Comparison of ENCODE assay signal across 27 cellular contexts in the genomic region with DNA sequence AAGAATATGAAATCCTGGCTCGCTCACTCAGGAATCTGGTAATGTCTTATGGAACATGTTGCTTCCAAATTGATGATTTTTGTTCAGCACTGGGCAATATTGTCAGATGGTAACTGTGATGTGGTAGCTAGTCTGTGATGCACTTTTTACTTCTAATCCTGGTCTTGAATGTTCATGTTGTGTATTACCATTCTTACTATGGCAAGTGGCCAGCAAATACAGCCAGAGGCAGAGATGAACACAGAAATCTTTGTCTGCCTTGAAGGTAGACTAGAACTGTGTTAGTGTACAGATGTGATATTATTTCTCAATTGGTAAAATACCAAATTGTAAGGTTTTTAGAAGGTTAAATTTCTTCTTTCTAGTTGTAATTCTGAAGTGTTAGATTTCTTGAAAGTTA.
"Had no signal": no experiment of that assay in that cellular context is flagged by ENCODE, and none has a peak within 500 bp of the region (broad histone marks: within the 10 kb centered on the region; RNA-seq: fewer than 3 reads in every experiment).

No MANE protein-coding gene starts in this region.

- H3K4me1 Mint-ChIP-seq: activated CD4-positive, alpha-beta T cell treated with anti-CD3 and anti-CD28 coated beads, Interleukin-2, amount 10 ng/mL, durations not matched to agents 24 days and 14 days; activated naive CD4-positive, alpha-beta T cell treated with anti-CD3 and anti-CD28 coated beads, Interleukin-2, amount 10 ng/mL, durations not matched to agents 7 days and 5 days; activated naive CD8-positive, alpha-beta T cell treated with anti-CD3 and anti-CD28 coated beads, Interleukin-2, amount 10 ng/mL, durations not matched to agents 7 days and 5 days had no signal

- H3K4me3 Mint-ChIP-seq: activated CD4-positive, alpha-beta memory T cell treated with anti-CD3 and anti-CD28 coated beads for 36 hours; activated CD4-positive, alpha-beta T cell treated with anti-CD3 and anti-CD28 coated beads, Interleukin-2, amount 10 ng/mL, durations not matched to agents 24 days and 14 days; activated naive CD4-positive, alpha-beta T cell treated with anti-CD3 and anti-CD28 coated beads, Interleukin-2, amount 10 ng/mL, durations not matched to agents 7 days and 5 days; activated naive CD8-positive, alpha-beta T cell treated with anti-CD3 and anti-CD28 coated beads, Interleukin-2, amount 10 ng/mL, durations not matched to agents 7 days and 5 days; activated T-cell treated with anti-CD3 and anti-CD28 coated beads, Interleukin-2, amount 50 U/mL, for 24 hours; brain; nephron; T-helper 1 cell treated with Interleukin-12 subunit alpha and Interleukin-12 subunit beta and Interleukin-4 antibody, amounts not matched to agents 30 μg/mL and 1 μg/mL, for 36 hours had no signal

- ATAC-seq: gastroesophageal sphincter; heart left ventricle; left lung; lower lobe of right lung; right lobe of liver; stimulated activated naive CD8-positive, alpha-beta T cell treated with anti-CD3 and anti-CD28 coated beads, Interleukin-15, Interleukin-2, amounts not matched to agents 100 U/mL and 50 U/mL, for 24 hours had no signal

- DNase-seq: activated CD4-positive, alpha-beta memory T cell treated with anti-CD3 and anti-CD28 coated beads for 36 hours; activated CD4-positive, alpha-beta T cell treated with anti-CD3 and anti-CD28 coated beads, Interleukin-2, amount 10 ng/mL, durations not matched to agents 24 days and 14 days; activated CD4-positive, CD25-positive, alpha-beta regulatory T cell treated with anti-CD3 and anti-CD28 coated beads, Interleukin-2, amount 50 U/mL, for 72 hours; activated CD8-positive, alpha-beta memory T cell treated with anti-CD3 and anti-CD28 coated beads, Interleukin-2, amount 50 U/mL, for 48 hours; activated gamma-delta T cell; activated naive CD4-positive, alpha-beta T cell treated with anti-CD3 and anti-CD28 coated beads, Interleukin-2, amount 10 ng/mL, durations not matched to agents 7 days and 5 days; activated naive CD8-positive, alpha-beta T cell treated with anti-CD3 and anti-CD28 coated beads, Interleukin-2, amount 10 ng/mL, durations not matched to agents 7 days and 5 days; activated T-cell treated with anti-CD3 and anti-CD28 coated beads, Interleukin-2, amount 50 U/mL, for 24 hours; dorsolateral prefrontal cortex; effector memory CD4-positive, alpha-beta T cell; heart left ventricle; hypothalamus; left lung; lower lobe of right lung; right lobe of liver; stimulated activated CD4-positive, alpha-beta T cell treated with anti-CD3 and anti-CD28 coated beads, Interleukin-12 subunit alpha, Interleukin-12 subunit beta, amount 100 ng/mL, for 4 hours; stimulated activated CD4-positive, alpha-beta T cell treated with anti-CD3 and anti-CD28 coated beads, Interleukin-4, amount 100 ng/mL, for 1 hour; stimulated activated naive CD8-positive, alpha-beta T cell treated with anti-CD3 and anti-CD28 coated beads, Interleukin-15, Interleukin-2, amounts not matched to agents 100 U/mL and 50 U/mL, for 24 hours; T-helper 9 cell; testis; transverse colon; WERI-Rb-1 had no signal

- H3K27ac Mint-ChIP-seq: activated CD4-positive, alpha-beta memory T cell treated with anti-CD3 and anti-CD28 coated beads for 36 hours; activated CD4-positive, alpha-beta T cell treated with anti-CD3 and anti-CD28 coated beads, Interleukin-2, amount 10 ng/mL, durations not matched to agents 24 days and 14 days; activated naive CD4-positive, alpha-beta T cell treated with anti-CD3 and anti-CD28 coated beads, Interleukin-2, amount 10 ng/mL, durations not matched to agents 7 days and 5 days; activated naive CD8-positive, alpha-beta T cell treated with anti-CD3 and anti-CD28 coated beads, Interleukin-2, amount 10 ng/mL, durations not matched to agents 7 days and 5 days; activated T-cell treated with anti-CD3 and anti-CD28 coated beads, Interleukin-2, amount 50 U/mL, for 24 hours; nephron; T-helper 1 cell treated with Interleukin-12 subunit alpha and Interleukin-12 subunit beta and Interleukin-4 antibody, amounts not matched to agents 30 μg/mL and 1 μg/mL, for 36 hours had no signal

- H3K9me3 Mint-ChIP-seq: activated CD4-positive, alpha-beta memory T cell treated with anti-CD3 and anti-CD28 coated beads for 36 hours; activated CD4-positive, alpha-beta T cell treated with anti-CD3 and anti-CD28 coated beads, Interleukin-2, amount 10 ng/mL, durations not matched to agents 24 days and 14 days; activated naive CD4-positive, alpha-beta T cell treated with anti-CD3 and anti-CD28 coated beads, Interleukin-2, amount 10 ng/mL, durations not matched to agents 7 days and 5 days; activated naive CD8-positive, alpha-beta T cell treated with anti-CD3 and anti-CD28 coated beads, Interleukin-2, amount 10 ng/mL, durations not matched to agents 7 days and 5 days; activated T-cell treated with anti-CD3 and anti-CD28 coated beads, Interleukin-2, amount 50 U/mL, for 24 hours; brain; nephron; T-helper 1 cell treated with Interleukin-12 subunit alpha and Interleukin-12 subunit beta and Interleukin-4 antibody, amounts not matched to agents 30 μg/mL and 1 μg/mL, for 36 hours had no signal

- H3K36me3 Mint-ChIP-seq: activated naive CD4-positive, alpha-beta T cell treated with anti-CD3 and anti-CD28 coated beads, Interleukin-2, amount 10 ng/mL, durations not matched to agents 7 days and 5 days; activated naive CD8-positive, alpha-beta T cell treated with anti-CD3 and anti-CD28 coated beads, Interleukin-2, amount 10 ng/mL, durations not matched to agents 7 days and 5 days had no signal

- H3K27me3 Mint-ChIP-seq: activated CD4-positive, alpha-beta memory T cell treated with anti-CD3 and anti-CD28 coated beads for 36 hours; activated naive CD4-positive, alpha-beta T cell treated with anti-CD3 and anti-CD28 coated beads, Interleukin-2, amount 10 ng/mL, durations not matched to agents 7 days and 5 days; activated naive CD8-positive, alpha-beta T cell treated with anti-CD3 and anti-CD28 coated beads, Interleukin-2, amount 10 ng/mL, durations not matched to agents 7 days and 5 days; activated T-cell treated with anti-CD3 and anti-CD28 coated beads, Interleukin-2, amount 50 U/mL, for 24 hours; brain; progenitor cell of endocrine pancreas had no signal
